In genomic region chr2:117997872-117998454, GRCh38 we compare ENCODE assay signal across 17 cellular contexts.
"Had no signal": no experiment of that assay in that cellular context is flagged by ENCODE, and none has a peak within 500 bp of the region (broad histone marks: within the 10 kb centered on the region; RNA-seq: fewer than 3 reads in every experiment).

No MANE protein-coding gene starts in this region.

- H3K9me3 Mint-ChIP-seq: activated CD4-positive, alpha-beta memory T cell treated with anti-CD3 and anti-CD28 coated beads for 36 hours; activated naive CD4-positive, alpha-beta T cell treated with anti-CD3 and anti-CD28 coated beads, Interleukin-2, amount 50 U/mL, for 72 hours; activated T-cell treated with anti-CD3 and anti-CD28 coated beads, Interleukin-2, amount 50 U/mL, for 24 hours; immature natural killer cell had no signal

- H3K27ac Mint-ChIP-seq: activated CD4-positive, alpha-beta memory T cell treated with anti-CD3 and anti-CD28 coated beads for 36 hours; activated CD8-positive, alpha-beta memory T cell treated with anti-CD3 and anti-CD28 coated beads, Interleukin-2, amount 10 ng/mL, durations not matched to agents 7 days and 5 days; activated T-cell treated with anti-CD3 and anti-CD28 coated beads, Interleukin-2, amount 50 U/mL, for 24 hours had no signal

- H3K4me3 Mint-ChIP-seq: activated CD4-positive, alpha-beta memory T cell treated with anti-CD3 and anti-CD28 coated beads for 36 hours; activated CD8-positive, alpha-beta memory T cell treated with anti-CD3 and anti-CD28 coated beads, Interleukin-2, amount 10 ng/mL, durations not matched to agents 7 days and 5 days; activated T-cell treated with anti-CD3 and anti-CD28 coated beads, Interleukin-2, amount 50 U/mL, for 24 hours; immature natural killer cell had no signal

- H3K4me1 ChIP-seq: colonic mucosa had no signal

- H3K27me3 Mint-ChIP-seq: activated CD4-positive, alpha-beta memory T cell treated with anti-CD3 and anti-CD28 coated beads for 36 hours; activated CD8-positive, alpha-beta memory T cell treated with anti-CD3 and anti-CD28 coated beads, Interleukin-2, amount 10 ng/mL, durations not matched to agents 7 days and 5 days; activated T-cell treated with anti-CD3 and anti-CD28 coated beads, Interleukin-2, amount 50 U/mL, for 24 hours had no signal

- H3K9me3 ChIP-seq: colonic mucosa, lower lobe of right lung, ovary had no signal

- ATAC-seq: activated CD8-positive, alpha-beta memory T cell treated with anti-CD3 and anti-CD28 coated beads, Interleukin-2, amount 10 ng/mL, durations not matched to agents 7 days and 5 days; activated naive CD4-positive, alpha-beta T cell treated with anti-CD3 and anti-CD28 coated beads, Interleukin-2, amount 50 U/mL, for 72 hours; esophagus mucosa; lower lobe of right lung had no signal

- H3K27me3 ChIP-seq: colonic mucosa, ovary had no signal

- DNase-seq: activated CD4-positive, alpha-beta memory T cell treated with anti-CD3 and anti-CD28 coated beads for 36 hours; activated CD4-positive, alpha-beta T cell treated with anti-CD3 and anti-CD28 coated beads for 1 hour; activated CD8-positive, alpha-beta memory T cell treated with anti-CD3 and anti-CD28 coated beads, Interleukin-2, amount 10 ng/mL, durations not matched to agents 7 days and 5 days; activated effector memory CD4-positive, alpha-beta T cell treated with anti-CD3 and anti-CD28 coated beads, Interleukin-2, amount 50 U/mL, for 16 hours; activated T-cell treated with anti-CD3 and anti-CD28 coated beads, Interleukin-2, amount 50 U/mL, for 24 hours; caudate nucleus; colonic mucosa; glutamatergic neuron; immature natural killer cell; lower lobe of right lung; midbrain; ovary; stimulated activated CD4-positive, alpha-beta T cell treated with anti-CD3 and anti-CD28 coated beads, Interleukin-12 subunit alpha, Interleukin-12 subunit beta, amount 100 ng/mL, for 4 hours; stimulated activated CD4-positive, alpha-beta T cell treated with anti-CD3 and anti-CD28 coated beads, Interleukin-2, amount 100 ng/mL, for 24 hours; T-helper 9 cell had no signal

- H3K27ac ChIP-seq: colonic mucosa, lower lobe of right lung, ovary had no signal

- H3K36me3 ChIP-seq: ovary had no signal

- H3K4me3 ChIP-seq: colonic mucosa, lower lobe of right lung, ovary had no signal
